In the genomic region with DNA sequence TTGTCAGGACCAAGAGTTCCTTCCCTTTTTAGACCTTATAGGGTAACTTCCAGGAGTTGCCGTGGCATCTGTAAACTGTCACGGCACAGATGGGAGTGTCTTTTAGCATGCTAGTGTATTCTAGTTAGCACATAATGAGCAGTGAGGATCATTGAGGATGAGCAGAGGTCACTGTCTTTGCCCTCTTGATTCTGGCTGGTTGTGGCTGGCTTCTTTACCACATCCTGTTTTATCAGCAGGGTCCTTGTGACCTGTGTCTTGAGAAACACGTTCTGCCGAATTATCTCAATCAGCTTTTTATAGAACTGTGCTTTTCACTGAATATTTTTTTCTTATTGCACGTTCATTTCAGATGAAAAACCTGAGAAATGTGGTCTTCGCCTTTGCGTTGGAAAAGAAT, we compare ENCODE assay signal across 11 cellular contexts. TPM values are rescaled to one million over a fixed set of nuclear protein-coding genes. Genes with fewer than 3 reads are reported as not detected.
DNase-seq lines count a peak whose midpoint lies in the region; ATAC-seq and TF ChIP-seq lines count a peak whose summit lies in the region.
"Had no signal": no experiment of that assay in that cellular context is flagged by ENCODE, and none has a peak within 500 bp of the region (broad histone marks: within the 10 kb centered on the region; RNA-seq: fewer than 3 reads in every experiment).

No MANE protein-coding gene starts in this region.

- H3K9me3 ChIP-seq in upper lobe of left lung, result peaks cover 0 to 10% (median 4%) of the 10 kb centered on the region in 4 donors

- H3K4me1 ChIP-seq in upper lobe of left lung, result peaks cover 13 to 41% (median 27%) of the 10 kb centered on the region in 4 donors

- TF ChIP-seq CTCF in fibroblast of mammary gland (conservative IDR thresholded peaks at IDR 0.05; ENCODE audit: control insufficient read depth, insufficient read depth, low read depth, low read length) (no peak), upper lobe of left lung (IDR thresholded peaks at IDR 0.05) (no peak)

- ATAC-seq in HG03175 (IDR thresholded peaks at IDR 0.05; ENCODE audit: unreplicated experiment) (peak; percentile 76), upper lobe of left lung (ENCODE audit: low FRiP score in 2 of 2) (peak; percentile 71 to 73), HG02973 (IDR thresholded peaks at IDR 0.05; ENCODE audit: unreplicated experiment) (no peak)
- ATAC-seq: naive thymus-derived CD8-positive, alpha-beta T cell had no signal

- H3K36me3 ChIP-seq in upper lobe of left lung, result peaks cover 0 to 12% (median 0%) of the 10 kb centered on the region in 4 donors

- H3K4me3 ChIP-seq in fibroblast of mammary gland (ENCODE audit: control insufficient read depth, low read depth, low read length) (no peak overlapping the region), upper lobe of left lung (no peak overlapping the region)

- peak in 2 of 4 donors; percentile 27 to 77 for TF ChIP-seq EP300 in upper lobe of left lung (IDR thresholded peaks at IDR 0.05)

- H3K27ac ChIP-seq in upper lobe of left lung, result peak overlapping the region; percentile 43 to 67 (median 60)

- H3K27me3 ChIP-seq in upper lobe of left lung, result no peaks in the 10 kb centered on the region

- TF ChIP-seq POLR2A in upper lobe of left lung (IDR thresholded peaks at IDR 0.05), result no peak

- DNase-seq in SIG-M5 treated with dmso at 0.1 percent for 504 hours (lab: John Stamatoyannopoulos, UW; ENCODE audit: unreplicated experiment), result peak; percentile 58
- peak; percentile 64 for DNase-seq in fibroblast of mammary gland (ENCODE audit: low read depth)
- DNase-seq in upper lobe of left lung, result peak in 1 of 2 donors; percentile 59
- DNase-seq in NCI-H82 (lab: John Stamatoyannopoulos, UW), result no peak
- DNase-seq in DMS53 treated with DMSO at 0.1 percent for 48 hours (lab: John Stamatoyannopoulos, UW; ENCODE audit: unreplicated experiment), result no peak
- DNase-seq: activated gamma-delta T cell treated with Interleukin-2 at 50 U/mL for 16 hours; naive thymus-derived CD8-positive, alpha-beta T cell; NCI-H1105; stimulated activated CD4-positive, alpha-beta T cell treated with anti-CD3 and anti-CD28 coated beads, Interleukin-12 subunit alpha, Interleukin-12 subunit beta, amount 100 ng/mL, for 4 hours had no signal

- 66 to 67% methylated on average over 7 of the region's 7 CpGs for WGBS in upper lobe of left lung, 2 donors

RNA-seq across cellular contexts. Expression of a gene that starts 41.5 kb away (rescaled TPM):
- 10 to 100 TPM in 4 of 6 donors, 1 to 10 TPM in 2; 8.0 to 22.2 (median 15.4) TPM for total RNA-seq in upper lobe of left lung

Comparison
In these comparisons a context has a peak if more than half of its experiments do, and no peak if none do; other contexts are left out.
1. DNase-seq: peak in SIG-M5 treated with dmso at 0.1 percent for 504 hours (single experiment) and fibroblast of mammary gland (single experiment); none in NCI-H82 (single experiment) and DMS53 treated with DMSO at 0.1 percent for 48 hours (single experiment).